Comparison of ENCODE assay signal across 16 cellular contexts in genomic region chr4:143391895-143392294, GRCh38. TPM values are rescaled to one million over a fixed set of nuclear protein-coding genes. Genes with fewer than 3 reads are reported as not detected.
DNase-seq lines count a peak whose midpoint lies in the region; ATAC-seq and TF ChIP-seq lines count a peak whose summit lies in the region.
"Had no signal": no experiment of that assay in that cellular context is flagged by ENCODE, and none has a peak within 500 bp of the region (broad histone marks: within the 10 kb centered on the region; RNA-seq: fewer than 3 reads in every experiment).

No MANE protein-coding gene starts in this region.

- no peaks in the 10 kb centered on the region for H3K27me3 ChIP-seq in AG04450 (ENCODE audit: control insufficient read depth, insufficient read depth, low read length)
- no peaks in the 10 kb centered on the region for H3K27me3 ChIP-seq in GM23338 (ENCODE audit: insufficient read depth)

- POLR2A ChIA-PET in AG04450 (lab: Yijun Ruan, JAX), result no interaction called here

- peak overlapping the region; percentile 49; the same call in 1 of the 2 replicates for H3K4me2 ChIP-seq in GM23338

- H3K4me3 Mint-ChIP-seq in GM23338 (no peak overlapping the region), mesothelial cell of epicardium (no peak overlapping the region), type B pancreatic cell (no peak overlapping the region)
- H3K4me3 Mint-ChIP-seq: activated naive CD4-positive, alpha-beta T cell treated with anti-CD3 and anti-CD28 coated beads, Interleukin-2, amount 10 ng/mL, durations not matched to agents 7 days and 5 days; H9; nephron progenitor cell; stimulated activated naive CD8-positive, alpha-beta T cell treated with anti-CD3 and anti-CD28 coated beads, Interleukin-15, Interleukin-2, amounts not matched to agents 100 ng/mL and 50 ng/mL, for 24 hours; T-helper 17 cell had no signal

- no peaks in the 10 kb centered on the region for H3F3A ChIP-seq in GM23338 (replicated peaks; ENCODE audit: low read depth)

- DNase-seq in AG04450 (ENCODE audit: low read depth, low spot score) (peak; percentile 54), GM23338 (ENCODE audit: low spot score) (no peak), dedifferentiated amniotic fluid mesenchymal stem cell (ENCODE audit: extremely low spot score) (peak; percentile 80), mesothelial cell of epicardium (ENCODE audit: low spot score in 2 of 2, unreplicated experiment in 2 of 2) (no peak), type B pancreatic cell (ENCODE audit: extremely low spot score, unreplicated experiment) (no peak), NK-92 (lab: John Stamatoyannopoulos, UW; ENCODE audit: unreplicated experiment) (no peak)
- DNase-seq in stimulated activated CD4-positive, alpha-beta T cell treated with anti-CD3 and anti-CD28 coated beads, Interleukin-4, amount 100 ng/mL, for 24 hours, result no peak
- DNase-seq: activated naive CD4-positive, alpha-beta T cell treated with anti-CD3 and anti-CD28 coated beads, Interleukin-2, amount 10 ng/mL, durations not matched to agents 7 days and 5 days; DMS53; H9; nephron progenitor cell; T-helper 17 cell had no signal

- no peaks in the 10 kb centered on the region for H3K36me3 ChIP-seq in GM23338 (ENCODE audit: insufficient read depth)

- H3K27ac ChIP-seq in AG04450 (ENCODE audit: low read depth, low read length), result no peak overlapping the region
- H3K27ac ChIP-seq in GM23338 (ENCODE audit: low read depth), result no peak overlapping the region

- peaks cover 16% of the 10 kb centered on the region for H3K79me2 ChIP-seq in GM23338 (replicated peaks; ENCODE audit: insufficient read depth)

- TF ChIP-seq CTCF in AG04450 (IDR thresholded peaks at IDR 0.05; ENCODE audit: low read depth, low read length) (no peak), GM23338 (conservative IDR thresholded peaks at IDR 0.05; ENCODE audit: low read depth in 2 of 2) (no peak), mesothelial cell of epicardium (IDR thresholded peaks at IDR 0.05; ENCODE audit: unreplicated experiment) (no peak), type B pancreatic cell (conservative IDR thresholded peaks at IDR 0.05) (no peak)

- H3K4me1 Mint-ChIP-seq in GM23338 (peaks cover 56% of the 10 kb centered on the region), mesothelial cell of epicardium (peaks cover 50% of the 10 kb centered on the region), type B pancreatic cell (ENCODE audit: unreplicated experiment) (peaks cover 32% of the 10 kb centered on the region)
- H3K4me1 Mint-ChIP-seq: activated naive CD4-positive, alpha-beta T cell treated with anti-CD3 and anti-CD28 coated beads, Interleukin-2, amount 10 ng/mL, durations not matched to agents 7 days and 5 days; T-helper 17 cell had no signal

- CTCF ChIA-PET in AG04450 (lab: Charles Lee), result interaction anchor here (0.5 kb wide), 1 partner anchor 18 kb away, joined by 4 read pairs; no protein-coding TSS in a partner anchor

- H3K4me3 ChIP-seq in AG04450 (ENCODE audit: low read depth, low read length), result no peak overlapping the region
- H3K4me3 ChIP-seq in GM23338, result no peak overlapping the region
- H3K4me3 ChIP-seq: K562 had no signal

- H3K27ac Mint-ChIP-seq in GM23338 (no peak overlapping the region; the same call in 1 of the 2 replicates), mesothelial cell of epicardium (peak overlapping the region; percentile 84), type B pancreatic cell (no peak overlapping the region)
- H3K27ac Mint-ChIP-seq: activated naive CD4-positive, alpha-beta T cell treated with anti-CD3 and anti-CD28 coated beads, Interleukin-2, amount 10 ng/mL, durations not matched to agents 7 days and 5 days; nephron progenitor cell; stimulated activated naive CD8-positive, alpha-beta T cell treated with anti-CD3 and anti-CD28 coated beads, Interleukin-15, Interleukin-2, amounts not matched to agents 100 ng/mL and 50 ng/mL, for 24 hours; T-helper 17 cell had no signal

- H3K4me1 ChIP-seq in GM23338 (ENCODE audit: insufficient read depth), result peaks cover 26% of the 10 kb centered on the region

- no peaks in the 10 kb centered on the region for H3K9me2 ChIP-seq in GM23338 (ENCODE audit: insufficient read depth)

- H3K9me3 Mint-ChIP-seq in GM23338 (no peaks in the 10 kb centered on the region), mesothelial cell of epicardium (no peaks in the 10 kb centered on the region), type B pancreatic cell (no peaks in the 10 kb centered on the region)
- H3K9me3 Mint-ChIP-seq: activated naive CD4-positive, alpha-beta T cell treated with anti-CD3 and anti-CD28 coated beads, Interleukin-2, amount 10 ng/mL, durations not matched to agents 7 days and 5 days; H9; nephron progenitor cell; stimulated activated naive CD8-positive, alpha-beta T cell treated with anti-CD3 and anti-CD28 coated beads, Interleukin-15, Interleukin-2, amounts not matched to agents 100 ng/mL and 50 ng/mL, for 24 hours had no signal

- no peak overlapping the region for H2AFZ ChIP-seq in GM23338

- H4K20me1 ChIP-seq in GM23338 (replicated peaks; ENCODE audit: insufficient read depth), result no peaks in the 10 kb centered on the region

- H3K27me3 Mint-ChIP-seq in GM23338 (ENCODE audit: insufficient read depth, low read depth, poor library complexity), result no peaks in the 10 kb centered on the region
- no peaks in the 10 kb centered on the region for H3K27me3 Mint-ChIP-seq in mesothelial cell of epicardium (ENCODE audit: low read depth)
- H3K27me3 Mint-ChIP-seq in type B pancreatic cell, result no peaks in the 10 kb centered on the region

- no peak for ATAC-seq in GM23338
- no peak for ATAC-seq in HG02798 (IDR thresholded peaks at IDR 0.05; ENCODE audit: poor library complexity, unreplicated experiment)
- ATAC-seq: activated CD4-positive, CD25-positive, alpha-beta regulatory T cell treated with anti-CD3 and anti-CD28 coated beads, Interleukin-2, amount 50 U/mL, for 24 hours; K562; T-helper 17 cell had no signal

- H3K36me3 Mint-ChIP-seq in GM23338 (ENCODE audit: low read depth), result no peaks in the 10 kb centered on the region
- H3K36me3 Mint-ChIP-seq in mesothelial cell of epicardium, result peaks cover 3% of the 10 kb centered on the region
- H3K36me3 Mint-ChIP-seq in type B pancreatic cell, result peaks cover 5% of the 10 kb centered on the region
- H3K36me3 Mint-ChIP-seq: activated naive CD4-positive, alpha-beta T cell treated with anti-CD3 and anti-CD28 coated beads, Interleukin-2, amount 10 ng/mL, durations not matched to agents 7 days and 5 days had no signal

- no peaks in the 10 kb centered on the region for H3K9me3 ChIP-seq in AG04450 (ENCODE audit: control insufficient read depth, insufficient read depth, low read length)

TF ChIP-seq in GM23338, 12 proteins besides CTCF, POLR2A, EP300 and RAD21 (continues in another document):
- TF ChIP-seq POLR2AphosphoS5 (IDR thresholded peaks at IDR 0.05; ENCODE audit: low read depth) (no peak), JUNB (IDR thresholded peaks at IDR 0.05; ENCODE audit: unreplicated experiment) (no peak), ETS1 (IDR thresholded peaks at IDR 0.05) (no peak), ZNF114 (CRISPR knock-in tag; IDR thresholded peaks at IDR 0.05) (no peak), EZH2phosphoT487 (IDR thresholded peaks at IDR 0.05; ENCODE audit: unreplicated experiment) (no peak), ZNF331 (CRISPR knock-in tag; IDR thresholded peaks at IDR 0.05; ENCODE audit: low read depth) (no peak), NANOG (IDR thresholded peaks at IDR 0.05; ENCODE audit: borderline replicate concordance) (no peak), REST (IDR thresholded peaks at IDR 0.05; ENCODE audit: unreplicated experiment) (no peak), STAT1 (IDR thresholded peaks at IDR 0.05; ENCODE audit: unreplicated experiment) (no peak)

RNA-seq across cellular contexts. Expression of gene GAB1, which starts 55.2 kb away (rescaled TPM):
- 11.7 and 13.8 TPM in 2 replicates for polyA plus RNA-seq in AG04450 (2011; rRNA removed)
- polyA minus RNA-seq in AG04450 (2011; rRNA and poly(A)+ RNA removed), result 21.5 and 27.1 TPM in 2 replicates
- 18.4 and 32.6 TPM in 2 replicates for total RNA-seq in GM23338 (2014; rRNA removed; shearing (Covaris generic))
- polyA plus RNA-seq in GM23338 (2016; fragmentation: Nextera tagmentation; extraction: Ambion mirVana), result 3.6 and 4.0 TPM in 2 replicates
- 44.6 to 45.9 TPM (median 45.0 TPM) in 3 replicates for total RNA-seq in mesothelial cell of epicardium
- total RNA-seq in type B pancreatic cell (ENCODE audit: low replicate concordance), result 27.0 and 33.5 TPM in 2 replicates

Comparison
In these comparisons a context has a peak if more than half of its experiments do, and no peak if none do; other contexts are left out.
1. DNase-seq: peak in AG04450 (single experiment) and dedifferentiated amniotic fluid mesenchymal stem cell (single experiment); none in GM23338 (single experiment), mesothelial cell of epicardium (0 of 2), stimulated activated CD4-positive, alpha-beta T cell treated with anti-CD3 and anti-CD28 coated beads, Interleukin-4, amount 100 ng/mL, for 24 hours (single experiment), type B pancreatic cell (single experiment) and NK-92 (single experiment).